In the genomic region with DNA sequence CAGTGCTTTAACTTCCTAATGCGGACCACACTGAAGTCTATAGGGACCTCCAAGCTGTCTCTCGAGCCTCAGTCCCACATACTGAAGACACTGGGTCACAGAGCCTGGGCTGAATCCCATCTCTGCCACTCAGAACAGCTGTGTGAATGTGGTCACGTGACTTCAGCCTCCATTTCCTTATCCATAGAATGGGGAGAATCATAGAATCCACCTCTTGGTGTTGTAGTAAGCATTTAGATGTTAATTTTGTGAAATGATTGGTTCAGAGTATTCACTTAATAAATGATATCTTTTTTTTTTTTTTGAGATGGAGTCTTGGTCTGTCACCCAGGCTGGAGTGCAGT, we compare ENCODE assay signal across 18 cellular contexts.
"Had no signal": no experiment of that assay in that cellular context is flagged by ENCODE, and none has a peak within 500 bp of the region (broad histone marks: within the 10 kb centered on the region; RNA-seq: fewer than 3 reads in every experiment).

No MANE protein-coding gene starts in this region.

- H3K27ac ChIP-seq: lower lobe of right lung, testis, upper lobe of right lung had no signal

- H3K9me3 Mint-ChIP-seq: activated naive CD4-positive, alpha-beta T cell treated with anti-CD3 and anti-CD28 coated beads, Interleukin-2, amount 50 U/mL, for 72 hours had no signal

- H3K27ac Mint-ChIP-seq: activated naive CD4-positive, alpha-beta T cell treated with anti-CD3 and anti-CD28 coated beads, Interleukin-2, amount 50 U/mL, for 72 hours; nephron had no signal

- ATAC-seq: activated CD4-positive, CD25-positive, alpha-beta regulatory T cell treated with anti-CD3 and anti-CD28 coated beads, Interleukin-2, amount 50 U/mL, for 24 hours; activated naive CD4-positive, alpha-beta T cell treated with anti-CD3 and anti-CD28 coated beads, Interleukin-2, amount 50 U/mL, for 72 hours; stimulated activated naive CD8-positive, alpha-beta T cell treated with anti-CD3 and anti-CD28 coated beads, Interleukin-15, Interleukin-2, amounts not matched to agents 100 U/mL and 50 U/mL, for 24 hours had no signal

- H3K4me3 Mint-ChIP-seq: nephron had no signal

- H3K4me3 ChIP-seq: dorsolateral prefrontal cortex, lower lobe of right lung, testis, upper lobe of right lung had no signal

- H3K9me3 ChIP-seq: lower lobe of right lung, testis, upper lobe of right lung had no signal

- H3K36me3 ChIP-seq: lower lobe of right lung, upper lobe of right lung had no signal

- H3K36me3 Mint-ChIP-seq: activated naive CD4-positive, alpha-beta T cell treated with anti-CD3 and anti-CD28 coated beads, Interleukin-2, amount 50 U/mL, for 72 hours had no signal

- H3K27me3 ChIP-seq: dorsolateral prefrontal cortex, testis, upper lobe of right lung had no signal

- DNase-seq: activated CD4-positive, alpha-beta T cell treated with anti-CD3 and anti-CD28 coated beads, Interleukin-2, amount 50 U/mL, for 1 hour; activated CD8-positive, alpha-beta memory T cell treated with anti-CD3 and anti-CD28 coated beads, Interleukin-2, amount 50 U/mL, for 4 hours; activated effector memory CD4-positive, alpha-beta T cell treated with anti-CD3 and anti-CD28 coated beads, Interleukin-2, amount 50 U/mL, for 16 hours; activated T-cell treated with anti-CD3 and anti-CD28 coated beads, Interleukin-2, amount 50 U/mL, for 48 hours; amniotic stem cell; dorsolateral prefrontal cortex; foreskin melanocyte; glutamatergic neuron; hypothalamus; lower lobe of right lung; midbrain; posterior cingulate gyrus; stimulated activated naive CD8-positive, alpha-beta T cell treated with anti-CD3 and anti-CD28 coated beads, Interleukin-15, Interleukin-2, amounts not matched to agents 100 U/mL and 50 U/mL, for 24 hours; testis; upper lobe of right lung had no signal

- H3K4me1 ChIP-seq: upper lobe of right lung had no signal
